ENCODE assay signal across 32 cellular contexts in genomic region chr1:98500324-98500723, GRCh38.
"Had no signal": no experiment of that assay in that cellular context is flagged by ENCODE, and none has a peak within 500 bp of the region (broad histone marks: within the 10 kb centered on the region; RNA-seq: fewer than 3 reads in every experiment).

No MANE protein-coding gene starts in this region.

- H3K4me1 ChIP-seq: esophagus squamous epithelium had no signal

- H3K36me3 ChIP-seq: brain microvascular endothelial cell, esophagus squamous epithelium had no signal

- H3K9me3 Mint-ChIP-seq: activated CD4-positive, alpha-beta T cell treated with anti-CD3 and anti-CD28 coated beads, Interleukin-2, amount 10 ng/mL, durations not matched to agents 7 days and 5 days; effector memory CD8-positive, alpha-beta T cell had no signal

- DNase-seq: activated CD4-positive, alpha-beta T cell treated with anti-CD3 and anti-CD28 coated beads for 1 hour; activated CD4-positive, alpha-beta T cell treated with anti-CD3 and anti-CD28 coated beads for 4 hours; activated CD4-positive, alpha-beta T cell treated with anti-CD3 and anti-CD28 coated beads, Interleukin-2, amount 10 ng/mL, durations not matched to agents 7 days and 5 days; activated CD4-positive, alpha-beta T cell treated with anti-CD3 and anti-CD28 coated beads, Interleukin-2, amount 50 U/mL, for 48 hours; activated CD8-positive, alpha-beta memory T cell treated with anti-CD3 and anti-CD28 coated beads for 24 hours; activated CD8-positive, alpha-beta T cell treated with anti-CD3 and anti-CD28 coated beads for 36 hours; activated effector memory CD4-positive, alpha-beta T cell treated with Interleukin-2 at 50 U/mL for 16 hours; activated gamma-delta T cell treated with Interleukin-2 at 50 U/mL for 16 hours; activated naive CD4-positive, alpha-beta T cell treated with anti-CD3 and anti-CD28 coated beads, Interleukin-2, amount 50 U/mL, for 16 hours; activated naive CD4-positive, alpha-beta T cell treated with Interleukin-2 at 50 U/mL for 16 hours; activated T-cell treated with anti-CD3 and anti-CD28 coated beads, Interleukin-2, amount 50 U/mL, for 4 hours; amniotic stem cell; anterior cingulate cortex; brain microvascular endothelial cell; caudate nucleus; cortex of kidney; dermis blood vessel endothelial cell; effector CD4-positive, alpha-beta T cell; effector memory CD8-positive, alpha-beta T cell; esophagus squamous epithelium; foreskin fibroblast; head of caudate nucleus; hippocampal formation; T-helper 2 cell had no signal

- H3K9me3 ChIP-seq: esophagus squamous epithelium had no signal

- H3K4me3 ChIP-seq: esophagus squamous epithelium had no signal

- H3K27me3 Mint-ChIP-seq: activated CD4-positive, alpha-beta T cell treated with anti-CD3 and anti-CD28 coated beads, Interleukin-2, amount 10 ng/mL, durations not matched to agents 7 days and 5 days; activated CD8-positive, alpha-beta T cell treated with anti-CD3 and anti-CD28 coated beads for 36 hours had no signal

- H3K4me3 Mint-ChIP-seq: activated CD4-positive, alpha-beta T cell treated with anti-CD3 and anti-CD28 coated beads, Interleukin-2, amount 10 ng/mL, durations not matched to agents 7 days and 5 days; activated CD8-positive, alpha-beta T cell treated with anti-CD3 and anti-CD28 coated beads for 36 hours; activated naive CD8-positive, alpha-beta T cell; activated T-cell treated with anti-CD3 and anti-CD28 coated beads, Interleukin-2, amount 50 U/mL, for 4 hours; activated T-helper 17 cell treated with anti-CD3 and anti-CD28 coated beads, Interleukin-2, amount 50 U/mL, for 72 hours; effector memory CD8-positive, alpha-beta T cell; WTC11 had no signal

- H3K36me3 Mint-ChIP-seq: activated naive CD8-positive, alpha-beta T cell had no signal

- H3K27me3 ChIP-seq: brain microvascular endothelial cell, esophagus squamous epithelium had no signal

- H3K4me1 Mint-ChIP-seq: activated CD4-positive, alpha-beta T cell treated with anti-CD3 and anti-CD28 coated beads, Interleukin-2, amount 10 ng/mL, durations not matched to agents 7 days and 5 days; activated T-helper 17 cell treated with anti-CD3 and anti-CD28 coated beads, Interleukin-2, amount 50 U/mL, for 72 hours had no signal

- H3K27ac Mint-ChIP-seq: activated CD4-positive, alpha-beta T cell treated with anti-CD3 and anti-CD28 coated beads, Interleukin-2, amount 10 ng/mL, durations not matched to agents 7 days and 5 days; activated CD8-positive, alpha-beta T cell treated with anti-CD3 and anti-CD28 coated beads for 36 hours; activated naive CD8-positive, alpha-beta T cell; activated T-helper 17 cell treated with anti-CD3 and anti-CD28 coated beads, Interleukin-2, amount 50 U/mL, for 72 hours; effector memory CD8-positive, alpha-beta T cell; WTC11 had no signal

- FAIRE-seq: astrocyte, colon, frontal cortex had no signal

- H3K27ac ChIP-seq: brain microvascular endothelial cell, epithelial cell of prostate, esophagus squamous epithelium, VCaP had no signal
